In the genomic region with DNA sequence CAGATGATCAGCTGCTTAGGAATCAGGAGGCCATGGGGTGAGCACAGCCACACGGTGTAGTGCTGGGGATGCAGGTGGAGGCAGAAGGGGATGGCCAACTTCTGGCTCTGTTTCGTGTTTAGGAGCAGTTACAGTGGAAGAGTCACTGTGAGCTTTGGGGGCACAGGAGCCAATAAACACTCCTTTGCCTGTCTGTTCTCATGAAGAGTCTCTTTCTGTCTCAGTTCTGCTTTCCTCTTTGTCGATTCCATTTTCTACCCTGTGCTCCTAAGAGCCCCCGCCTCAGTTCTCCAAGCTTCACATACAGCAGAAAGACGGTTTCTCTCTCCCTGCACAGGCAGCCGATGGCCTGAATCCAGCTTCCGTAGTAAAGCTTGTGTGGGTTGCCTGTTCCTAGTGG, we compare ENCODE assay signal across 25 cellular contexts. TPM values are rescaled to one million over a fixed set of nuclear protein-coding genes. Genes with fewer than 3 reads are reported as not detected.
"Had no signal": no experiment of that assay in that cellular context is flagged by ENCODE, and none has a peak within 500 bp of the region (broad histone marks: within the 10 kb centered on the region; RNA-seq: fewer than 3 reads in every experiment).

No MANE protein-coding gene starts in this region.

- H3K9me3 Mint-ChIP-seq: activated CD4-positive, alpha-beta memory T cell treated with anti-CD3 and anti-CD28 coated beads, Interleukin-2, amount 10 ng/mL, durations not matched to agents 7 days and 5 days; activated CD4-positive, alpha-beta T cell treated with anti-CD3 and anti-CD28 coated beads, Interleukin-2, amount 10 ng/mL, durations not matched to agents 24 days and 14 days; activated naive CD4-positive, alpha-beta T cell treated with anti-CD3 and anti-CD28 coated beads, Interleukin-2, amount 50 U/mL, for 24 hours; natural killer cell; stimulated activated naive B cell treated with anti-CD40 and anti-IgM and Interleukin-4, amounts not matched to agents 10 μg/mL and 1 μg/mL and 100 μg/mL, for 72 hours; type B pancreatic cell had no signal

- H3K4me1 Mint-ChIP-seq: activated naive CD4-positive, alpha-beta T cell treated with anti-CD3 and anti-CD28 coated beads, Interleukin-2, amount 50 U/mL, for 24 hours had no signal

- H3K9ac ChIP-seq: parathyroid adenoma had no signal

- H3K27ac Mint-ChIP-seq: activated CD4-positive, alpha-beta memory T cell treated with anti-CD3 and anti-CD28 coated beads, Interleukin-2, amount 10 ng/mL, durations not matched to agents 7 days and 5 days; activated CD4-positive, alpha-beta T cell treated with anti-CD3 and anti-CD28 coated beads, Interleukin-2, amount 10 ng/mL, durations not matched to agents 24 days and 14 days; activated naive CD4-positive, alpha-beta T cell treated with anti-CD3 and anti-CD28 coated beads, Interleukin-2, amount 50 U/mL, for 24 hours; natural killer cell; stimulated activated naive B cell treated with anti-CD40 and anti-IgM and Interleukin-4, amounts not matched to agents 10 μg/mL and 1 μg/mL and 100 μg/mL, for 72 hours; type B pancreatic cell had no signal

- H3K27ac ChIP-seq: brain microvascular endothelial cell, hepatocyte, left ventricle myocardium inferior, parathyroid adenoma, right lobe of liver, skin epidermis, vagina, VCaP had no signal

- DNase-seq: activated CD4-positive, alpha-beta memory T cell treated with anti-CD3 and anti-CD28 coated beads, Interleukin-2, amount 10 ng/mL, durations not matched to agents 7 days and 5 days; activated CD4-positive, alpha-beta T cell treated with anti-CD3 and anti-CD28 coated beads, Interleukin-2, amount 10 ng/mL, durations not matched to agents 24 days and 14 days; activated gamma-delta T cell; aorta; brain microvascular endothelial cell; caudate nucleus; dermis blood vessel endothelial cell; effector CD8-positive, alpha-beta T cell; erythroblast; foreskin fibroblast; left ventricle myocardium inferior; midbrain; natural killer cell; right lobe of liver; stimulated activated CD4-positive, alpha-beta T cell treated with anti-CD3 and anti-CD28 coated beads, Interleukin-2, amount 100 ng/mL, for 24 hours; stimulated activated naive B cell treated with anti-CD40 and anti-IgM and Interleukin-4, amounts not matched to agents 10 μg/mL and 1 μg/mL and 100 μg/mL, for 72 hours had no signal

- H3K4me1 ChIP-seq: parathyroid adenoma, vagina had no signal

- H3K27me3 Mint-ChIP-seq: type B pancreatic cell had no signal

- H3K4me3 ChIP-seq: hepatocyte, left ventricle myocardium inferior, right lobe of liver, skin epidermis, vagina had no signal

- H2AFZ ChIP-seq: hepatocyte, parathyroid adenoma had no signal

- H3K4me2 ChIP-seq: hepatocyte had no signal

- H3K27me3 ChIP-seq: brain microvascular endothelial cell, hepatocyte, right lobe of liver, vagina had no signal

- H3K4me3 Mint-ChIP-seq: activated CD4-positive, alpha-beta memory T cell treated with anti-CD3 and anti-CD28 coated beads, Interleukin-2, amount 10 ng/mL, durations not matched to agents 7 days and 5 days; activated CD4-positive, alpha-beta T cell treated with anti-CD3 and anti-CD28 coated beads, Interleukin-2, amount 10 ng/mL, durations not matched to agents 24 days and 14 days; activated naive CD4-positive, alpha-beta T cell treated with anti-CD3 and anti-CD28 coated beads, Interleukin-2, amount 50 U/mL, for 24 hours; natural killer cell; stimulated activated naive B cell treated with anti-CD40 and anti-IgM and Interleukin-4, amounts not matched to agents 10 μg/mL and 1 μg/mL and 100 μg/mL, for 72 hours; type B pancreatic cell had no signal

- H3K36me3 ChIP-seq: brain microvascular endothelial cell, left ventricle myocardium inferior, right lobe of liver, vagina had no signal

- ATAC-seq: activated CD4-positive, CD25-positive, alpha-beta regulatory T cell treated with anti-CD3 and anti-CD28 coated beads, Interleukin-2, amount 50 U/mL, for 24 hours; natural killer cell; right lobe of liver had no signal

- H3K36me3 Mint-ChIP-seq: activated naive CD4-positive, alpha-beta T cell treated with anti-CD3 and anti-CD28 coated beads, Interleukin-2, amount 50 U/mL, for 24 hours; natural killer cell; type B pancreatic cell had no signal

- H3K9me3 ChIP-seq: right lobe of liver, vagina had no signal

RNA-seq across cellular contexts. Expression of a gene that starts 21.3 kb away (rescaled TPM):
- total RNA-seq: lung microvascular endothelial cell, natural killer cell had no signal
